Comparison of ENCODE assay signal across 8 cellular contexts in the genomic region with DNA sequence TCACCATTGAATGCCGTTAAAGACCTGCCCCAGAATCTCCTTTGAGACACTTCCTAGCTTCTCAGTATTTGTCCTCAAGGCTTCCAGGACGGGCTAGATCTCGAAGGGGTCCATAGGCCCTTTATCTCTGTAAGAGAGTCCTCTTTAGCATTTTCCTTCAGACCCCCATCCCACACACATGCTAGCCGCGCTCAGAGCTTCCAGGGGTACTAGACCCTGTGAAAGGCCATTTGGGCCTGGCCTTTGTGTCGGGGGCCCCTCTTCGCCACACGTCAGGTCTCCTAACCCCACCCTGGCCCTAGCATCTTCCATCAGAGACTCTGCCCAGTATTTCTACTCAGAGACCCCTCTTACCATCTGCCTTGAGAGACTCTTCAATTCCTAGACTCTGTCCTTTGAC. TPM values are rescaled to one million over a fixed set of nuclear protein-coding genes. Genes with fewer than 3 reads are reported as not detected.
DNase-seq lines count a peak whose midpoint lies in the region; ATAC-seq and TF ChIP-seq lines count a peak whose summit lies in the region.

No MANE protein-coding gene starts in this region.

- TF ChIP-seq CTCF in GM12875 (IDR thresholded peaks at IDR 0.05; ENCODE audit: borderline replicate concordance, insufficient read depth, low read depth, low read length) (no peak), fibroblast of pulmonary artery (IDR thresholded peaks at IDR 0.05; ENCODE audit: low read length, missing control alignments) (no peak), retinal pigment epithelial cell (conservative IDR thresholded peaks at IDR 0.05; ENCODE audit: low read depth, low read length) (no peak)

- peaks cover 2% of the 10 kb centered on the region for H3K36me3 Mint-ChIP-seq in T-helper 17 cell (ENCODE audit: low read depth)

- peak overlapping the region; percentile 96 for H3K4me3 Mint-ChIP-seq in T-helper 17 cell

- peaks cover 31% of the 10 kb centered on the region for H3K4me1 Mint-ChIP-seq in T-helper 17 cell

- H3K4me3 ChIP-seq in GM12875 (ENCODE audit: low read depth, low read length): peak overlapping the region; percentile 78
- peak overlapping the region; percentile 73 for H3K4me3 ChIP-seq in fibroblast of pulmonary artery (replicated peaks; ENCODE audit: low read depth, low read length)
- H3K4me3 ChIP-seq in retinal pigment epithelial cell (ENCODE audit: low read length): peak overlapping the region; percentile 92

- DNase-seq in T-helper 17 cell (no peak), fibroblast of pulmonary artery (ENCODE audit: low read depth) (no peak), retinal pigment epithelial cell (ENCODE audit: low read depth) (no peak), T1000 (lab: John Stamatoyannopoulos, UW) (no peak), SIG-M5 (lab: John Stamatoyannopoulos, UW) (no peak)

- H3K27ac Mint-ChIP-seq in T-helper 17 cell: peak overlapping the region; percentile 89

- H3K27me3 Mint-ChIP-seq in T-helper 17 cell: no peaks in the 10 kb centered on the region

- H3K9me3 ChIP-seq in T-helper 17 cell (ENCODE audit: control insufficient read depth, low read length, poor library complexity, severe bottlenecking): no peaks in the 10 kb centered on the region

- ATAC-seq in T-helper 17 cell (no peak), HG02870 (IDR thresholded peaks at IDR 0.05; ENCODE audit: unreplicated experiment) (no peak), GM21529 (IDR thresholded peaks at IDR 0.05; ENCODE audit: unreplicated experiment) (no peak)

RNA-seq across cellular contexts. Expression of a gene that starts 0.8 kb away (rescaled TPM):
- 100 to 1,000 TPM; 109 to 112 TPM for total RNA-seq in T-helper 17 cell

RNA-seq across cellular contexts. Expression of a gene that starts 24.1 kb away (rescaled TPM):
- 100 to 1,000 TPM; 123 to 145 TPM for total RNA-seq in T-helper 17 cell

RNA-seq across cellular contexts. Expression of a gene that starts 38.4 kb away (rescaled TPM):
- 10 to 100 TPM; 42.0 to 42.9 TPM for total RNA-seq in T-helper 17 cell

RNA-seq across cellular contexts. Expression of a gene that starts 49.4 kb away (rescaled TPM):
- 10 to 100 TPM; 33.0 to 36.5 TPM for total RNA-seq in T-helper 17 cell

RNA-seq across cellular contexts. Expression of a gene that starts 49.9 kb away (rescaled TPM):
- total RNA-seq in T-helper 17 cell: 10 to 100 TPM; 55.4 to 55.6 TPM
